10 cellular contexts compared by ENCODE assay signal in genomic region chr14:74610199-74610865, GRCh38. TPM values are rescaled to one million over a fixed set of nuclear protein-coding genes. Genes with fewer than 3 reads are reported as not detected.
A peak's percentile ranks its signal among the peaks of the same experiment; 100 is the strongest.
DNase-seq lines count a peak whose midpoint lies in the region; ATAC-seq and TF ChIP-seq lines count a peak whose summit lies in the region.
"Had no signal": no experiment of that assay in that cellular context is flagged by ENCODE, and none has a peak within 500 bp of the region (broad histone marks: within the 10 kb centered on the region; RNA-seq: fewer than 3 reads in every experiment).

No MANE protein-coding gene starts in this region.

- BruUV-seq in Caco-2 (replicated peaks; lab: Mats Ljungman, UMichigan): no TSS peak

- no peak for DNase-seq in Caco-2
- DNase-seq in RWPE2 (ENCODE audit: low spot score): no peak
- no peak for DNase-seq in fibroblast of lung (ENCODE audit: low read depth in 2 of 2)
- no peak for DNase-seq in retinal pigment epithelial cell (ENCODE audit: low read depth)
- DNase-seq in activated CD4-positive, CD25-positive, alpha-beta regulatory T cell treated with anti-CD3 and anti-CD28 coated beads, Interleukin-2, amount 50 U/mL, for 72 hours: no peak
- DNase-seq in NCI-H69 (lab: John Stamatoyannopoulos, UW): no peak
- DNase-seq in NCI-H2196 (lab: John Stamatoyannopoulos, UW; ENCODE audit: unreplicated experiment): no peak
- DNase-seq: central memory CD4-positive, alpha-beta T cell; NCI-H1417 treated with DMSO at 0.1 percent for 48 hours had no signal

- POLR2A ChIA-PET in Caco-2 (lab: Charles Lee): no interaction called here

- intact Hi-C loops in Caco-2 (cut with micrococcal nuclease; ENCODE audit: unreplicated experiment): no loop called here

- no peak for ATAC-seq in RWPE2 (ENCODE audit: low read depth)

- peaks cover 10% of the 10 kb centered on the region for H3K4me1 Mint-ChIP-seq in Caco-2 (ENCODE audit: low read depth, unreplicated experiment)

- no peak for TF ChIP-seq CTCF in Caco-2 (IDR thresholded peaks at IDR 0.05; ENCODE audit: insufficient read depth in 1 of 2, low read depth in 1 of 2, low read length in 1 of 2, severe bottlenecking in 1 of 2, unreplicated experiment in 1 of 2)
- no peak for TF ChIP-seq CTCF in RWPE2 (IDR thresholded peaks at IDR 0.05; ENCODE audit: poor library complexity, severe bottlenecking)
- no peak for TF ChIP-seq CTCF in fibroblast of lung (conservative IDR thresholded peaks at IDR 0.05 in 1 of 2, IDR thresholded peaks at IDR 0.05 in 1 of 2; ENCODE audit: low read depth in 1 of 2, low read length in 2 of 2)
- TF ChIP-seq CTCF in retinal pigment epithelial cell (conservative IDR thresholded peaks at IDR 0.05; ENCODE audit: low read depth, low read length): no peak

- H3K9me3 Mint-ChIP-seq in Caco-2 (ENCODE audit: unreplicated experiment): no peaks in the 10 kb centered on the region

- peak overlapping the region; percentile 85 for H3K9ac ChIP-seq in fibroblast of lung (ENCODE audit: insufficient read depth, low read length)

- H3K36me3 ChIP-seq in Caco-2 (ENCODE audit: control insufficient read depth, insufficient read depth, low read length) (no peaks in the 10 kb centered on the region), RWPE2 (ENCODE audit: low read depth) (peaks cover 30% of the 10 kb centered on the region), fibroblast of lung (ENCODE audit: control insufficient read depth, insufficient read depth, low read length) (peaks cover 2% of the 10 kb centered on the region)
- H3K36me3 ChIP-seq: ovary had no signal

- no peaks in the 10 kb centered on the region for H3K27me3 ChIP-seq in Caco-2 (replicated peaks; ENCODE audit: control insufficient read depth, insufficient read depth, low read length)
- no peaks in the 10 kb centered on the region for H3K27me3 ChIP-seq in RWPE2 (ENCODE audit: insufficient read depth, poor library complexity, severe bottlenecking)
- H3K27me3 ChIP-seq in fibroblast of lung (ENCODE audit: control insufficient read depth, insufficient read depth, low read length): no peaks in the 10 kb centered on the region
- H3K27me3 ChIP-seq: ovary had no signal

- peak overlapping the region; percentile 87 for H3K4me2 ChIP-seq in fibroblast of lung (ENCODE audit: extremely low read depth, insufficient read depth, low read length)

- peak overlapping the region; percentile 99 for H3K27ac ChIP-seq in RWPE2 (ENCODE audit: poor library complexity, severe bottlenecking)
- peak overlapping the region; percentile 79 for H3K27ac ChIP-seq in fibroblast of lung (ENCODE audit: insufficient read depth, low read length)

- peak overlapping the region; percentile 27 for H3K4me3 Mint-ChIP-seq in Caco-2 (ENCODE audit: unreplicated experiment)

- H3K4me1 ChIP-seq in Caco-2 (no peaks in the 10 kb centered on the region), RWPE2 (ENCODE audit: insufficient read depth, poor library complexity, severe bottlenecking) (peaks cover 38% of the 10 kb centered on the region), fibroblast of lung (ENCODE audit: control insufficient read depth, extremely low read depth, insufficient read depth, low read length) (peaks cover 30% of the 10 kb centered on the region)

- CTCF ChIA-PET in Caco-2 (lab: Charles Lee): interaction anchor here (1.1 to 2.0 kb wide), 3 partner anchors 9 to 194 kb away, joined by 3 to 35 read pairs (median 3); no protein-coding TSS in a partner anchor

- H3K27ac Mint-ChIP-seq in Caco-2 (ENCODE audit: unreplicated experiment): no peak overlapping the region

- no peak overlapping the region for H2AFZ ChIP-seq in fibroblast of lung (ENCODE audit: low read length)

- H3K9me3 ChIP-seq in Caco-2: no peaks in the 10 kb centered on the region
- H3K9me3 ChIP-seq in RWPE2 (ENCODE audit: severe bottlenecking): no peaks in the 10 kb centered on the region
- H3K9me3 ChIP-seq in fibroblast of lung (ENCODE audit: control insufficient read depth, insufficient read depth, low read depth, low read length): no peaks in the 10 kb centered on the region
- H3K9me3 ChIP-seq: ovary had no signal

- H3K36me3 Mint-ChIP-seq in Caco-2 (ENCODE audit: insufficient read depth, unreplicated experiment): no peaks in the 10 kb centered on the region

- H3K27me3 Mint-ChIP-seq in Caco-2 (ENCODE audit: insufficient read depth, unreplicated experiment): peaks cover 6% of the 10 kb centered on the region

- H4K20me1 ChIP-seq in fibroblast of lung (ENCODE audit: control insufficient read depth, extremely low read depth, insufficient read depth, low read length): no peaks in the 10 kb centered on the region

- H3K4me3 ChIP-seq in Caco-2 (ENCODE audit: low read depth, low read length) (no peak overlapping the region), RWPE2 (ENCODE audit: severe bottlenecking) (peak overlapping the region; percentile 50), fibroblast of lung (replicated peaks in 1 of 4; ENCODE audit: control extremely low read depth in 1 of 4, insufficient read depth in 1 of 4, low read depth in 3 of 4, low read length in 4 of 4) (peak overlapping the region; percentile 49 to 94 (median 78)), retinal pigment epithelial cell (ENCODE audit: low read length) (peak overlapping the region; percentile 64)

- H3K79me2 ChIP-seq in fibroblast of lung (ENCODE audit: control insufficient read depth, insufficient read depth, low read length): peaks cover 71% of the 10 kb centered on the region

RNA-seq across cellular contexts. Expression of gene LTBP2, which starts 1.7 kb away (rescaled TPM):
- 0.86 and 1.0 TPM in 2 replicates for total RNA-seq in Caco-2 (2022)
- 243 and 514 TPM in 2 replicates for total RNA-seq in fibroblast of lung
- 108 and 112 TPM in 2 replicates for polyA plus RNA-seq in fibroblast of lung
- polyA plus RNA-seq in fibroblast of lung (2012): 184 and 214 TPM in 2 replicates
- polyA minus RNA-seq in fibroblast of lung (ENCODE audit: low replicate concordance): 328 and 406 TPM in 2 replicates

Comparison
In these comparisons a context has a peak if more than half of its experiments do, and no peak if none do; other contexts are left out.
1. RNA of gene LTBP2, which starts 1.7 kb away (total RNA-seq): 243 to 514 TPM in fibroblast of lung; 0.86 to 1.0 TPM in Caco-2; every median in the first group is over 100 times any median in the second.